In genomic region chr3:44420676-44421075, GRCh38 we compare ENCODE assay signal across 2 cellular contexts.
TF ChIP-seq lines count a peak whose summit lies in the region.

No MANE protein-coding gene starts in this region.

TF ChIP-seq in HepG2, 621 proteins besides CTCF, POLR2A, EP300 and RAD21:
- TF ChIP-seq BATF2 (CRISPR knock-in tag; IDR thresholded peaks at IDR 0.05) = no peak
- TF ChIP-seq ZSCAN9 (CRISPR knock-in tag; IDR thresholded peaks at IDR 0.05; ENCODE audit: borderline replicate concordance) = no peak
- no peak for TF ChIP-seq HNRNPLL (IDR thresholded peaks at IDR 0.05; ENCODE audit: low read depth, low read length, poor library complexity, severe bottlenecking)
- no peak for TF ChIP-seq ZNF556 (CRISPR knock-in tag; IDR thresholded peaks at IDR 0.05; ENCODE audit: borderline replicate concordance)
- no peak for TF ChIP-seq ZNF331 (CRISPR knock-in tag; IDR thresholded peaks at IDR 0.05)
- TF ChIP-seq FOXM1 (CRISPR knock-in tag; IDR thresholded peaks at IDR 0.05) = no peak
TF ChIP-seq in HepG2: peak in this region for 0.

TF ChIP-seq in H1, 55 proteins besides CTCF, POLR2A, EP300 and RAD21:
- TF ChIP-seq EGR1 (IDR thresholded peaks at IDR 0.05; ENCODE audit: borderline replicate concordance, low read depth, low read length) (no peak), TAF1 (IDR thresholded peaks at IDR 0.05; ENCODE audit: low read depth, low read length) (no peak), POU5F1 (IDR thresholded peaks at IDR 0.05; ENCODE audit: low read depth, low read length) (no peak), HDAC2 (IDR thresholded peaks at IDR 0.05; ENCODE audit: borderline replicate concordance in 1 of 2, low read depth in 2 of 2, low read length in 2 of 2) (no peak), SP2 (IDR thresholded peaks at IDR 0.05; ENCODE audit: low read length) (no peak), NRF1 (IDR thresholded peaks at IDR 0.05; ENCODE audit: low read depth, low read length) (no peak), BACH1 (IDR thresholded peaks at IDR 0.05; ENCODE audit: low read length) (no peak), MAFK (IDR thresholded peaks at IDR 0.05; ENCODE audit: low read depth, low read length) (no peak), TAF7 (optimal IDR thresholded peaks at IDR 0.05; ENCODE audit: borderline replicate concordance, low read depth, low read length) (no peak), CHD2 (IDR thresholded peaks at IDR 0.05; ENCODE audit: low read length) (no peak), POLR2AphosphoS5 (IDR thresholded peaks at IDR 0.05; ENCODE audit: low read depth, low read length) (no peak), JUN (IDR thresholded peaks at IDR 0.05; ENCODE audit: low read depth, low read length) (no peak), CBX5 (IDR thresholded peaks at IDR 0.05; ENCODE audit: low read depth, low read length) (no peak), CHD1 (IDR thresholded peaks at IDR 0.05; ENCODE audit: low read depth, low read length) (no peak), SIN3A (conservative IDR thresholded peaks at IDR 0.05 in 1 of 2, IDR thresholded peaks at IDR 0.05 in 1 of 2; ENCODE audit: low read depth in 1 of 2, low read length in 2 of 2) (no peak), YY1 (IDR thresholded peaks at IDR 0.05; ENCODE audit: low read depth, low read length) (no peak), CREB1 (IDR thresholded peaks at IDR 0.05) (no peak), ASH2L (IDR thresholded peaks at IDR 0.05; ENCODE audit: low read length) (no peak), HDAC6 (IDR thresholded peaks at IDR 0.05; ENCODE audit: low read depth, low read length) (no peak)
